In the genomic region with DNA sequence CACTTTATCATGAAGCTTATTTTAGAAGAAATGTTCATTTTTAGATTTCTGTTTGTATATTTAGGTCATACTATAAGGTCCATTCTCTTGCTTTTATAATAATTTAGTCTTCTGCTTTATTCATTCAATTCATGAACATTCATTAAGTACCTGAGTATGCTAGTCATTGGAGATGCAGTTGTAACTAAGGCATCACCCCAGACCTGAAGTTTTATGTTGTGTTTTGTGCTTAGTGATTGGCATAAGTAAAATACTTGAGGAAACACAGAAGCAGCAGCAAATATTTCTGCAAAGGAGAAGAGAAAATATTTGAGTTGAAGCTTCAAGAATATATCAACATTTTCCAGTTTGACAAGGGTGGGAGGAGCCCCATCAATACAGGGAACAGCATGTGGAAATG, we compare ENCODE assay signal across 1 cellular context.
TF ChIP-seq lines count a peak whose summit lies in the region.

No MANE protein-coding gene starts in this region.

TF ChIP-seq in HCT116, 20 proteins besides CTCF, POLR2A, EP300 and RAD21 (continued from another document):
- TF ChIP-seq, protein P1, sequence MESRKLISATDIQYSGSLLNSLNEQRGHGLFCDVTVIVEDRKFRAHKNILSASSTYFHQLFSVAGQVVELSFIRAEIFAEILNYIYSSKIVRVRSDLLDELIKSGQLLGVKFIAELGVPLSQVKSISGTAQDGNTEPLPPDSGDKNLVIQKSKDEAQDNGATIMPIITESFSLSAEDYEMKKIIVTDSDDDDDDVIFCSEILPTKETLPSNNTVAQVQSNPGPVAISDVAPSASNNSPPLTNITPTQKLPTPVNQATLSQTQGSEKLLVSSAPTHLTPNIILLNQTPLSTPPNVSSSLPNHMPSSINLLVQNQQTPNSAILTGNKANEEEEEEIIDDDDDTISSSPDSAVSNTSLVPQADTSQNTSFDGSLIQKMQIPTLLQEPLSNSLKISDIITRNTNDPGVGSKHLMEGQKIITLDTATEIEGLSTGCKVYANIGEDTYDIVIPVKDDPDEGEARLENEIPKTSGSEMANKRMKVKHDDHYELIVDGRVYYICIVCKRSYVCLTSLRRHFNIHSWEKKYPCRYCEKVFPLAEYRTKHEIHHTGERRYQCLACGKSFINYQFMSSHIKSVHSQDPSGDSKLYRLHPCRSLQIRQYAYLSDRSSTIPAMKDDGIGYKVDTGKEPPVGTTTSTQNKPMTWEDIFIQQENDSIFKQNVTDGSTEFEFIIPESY (IDR thresholded peaks at IDR 0.05; ENCODE audit: extremely low read depth, insufficient replicate concordance, low read length), result no peak
- TF ChIP-seq SRF (IDR thresholded peaks at IDR 0.05; ENCODE audit: low read depth), result no peak
- no peak for TF ChIP-seq EZH2 (IDR thresholded peaks at IDR 0.05)
- TF ChIP-seq SIN3A (IDR thresholded peaks at IDR 0.05; ENCODE audit: low read depth), result no peak
- no peak for TF ChIP-seq EZH2phosphoT487 (IDR thresholded peaks at IDR 0.05; ENCODE audit: borderline replicate concordance)
- no peak for TF ChIP-seq JUND (IDR thresholded peaks at IDR 0.05)
- TF ChIP-seq FOSL1 (IDR thresholded peaks at IDR 0.05; ENCODE audit: low read depth), result no peak
- TF ChIP-seq POLR2AphosphoS5 (IDR thresholded peaks at IDR 0.05; ENCODE audit: low read depth, low read length), result no peak
- no peak for TF ChIP-seq CBX3 (IDR thresholded peaks at IDR 0.05; ENCODE audit: low read depth)
- no peak for TF ChIP-seq YY1 (IDR thresholded peaks at IDR 0.05; ENCODE audit: extremely low read depth, insufficient replicate concordance, low read depth, low read length)
